ENCODE assay signal across 21 cellular contexts in the genomic region with DNA sequence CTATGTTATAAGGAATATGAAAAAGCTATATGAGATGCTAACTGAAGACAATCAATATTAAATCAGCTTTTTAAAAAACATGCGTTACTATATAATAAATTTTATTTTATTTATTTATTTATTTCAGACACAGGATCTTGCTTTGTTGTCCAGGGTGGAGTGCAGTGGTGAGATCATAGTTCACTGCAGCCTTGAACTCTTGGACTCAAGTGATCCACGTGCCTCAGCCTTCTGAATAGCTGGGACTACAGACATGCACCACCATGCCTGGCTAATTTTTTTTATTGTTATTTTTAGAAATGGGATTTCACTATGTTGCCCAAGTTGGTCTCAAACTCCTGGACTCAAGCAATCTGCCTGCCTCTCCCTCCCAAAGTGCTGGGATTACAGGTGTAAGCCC.
"Had no signal": no experiment of that assay in that cellular context is flagged by ENCODE, and none has a peak within 500 bp of the region (broad histone marks: within the 10 kb centered on the region; RNA-seq: fewer than 3 reads in every experiment).

No MANE protein-coding gene starts in this region.

- H3K27me3 Mint-ChIP-seq: natural killer cell treated with Interleukin-12 subunit alpha and Interleukin-12 subunit beta and Interleukin-15 and Interleukin-18, amount 100 ng/mL, for 72 hours; type B pancreatic cell had no signal

- H3K36me3 ChIP-seq: left lung, lower lobe of right lung, uterus had no signal

- H3K27ac ChIP-seq: hepatocyte, left lung, lower lobe of right lung, parathyroid adenoma, right atrium auricular region, skin epidermis, spleen, tibial nerve, uterus had no signal

- H3K9ac ChIP-seq: parathyroid adenoma had no signal

- H3K4me3 Mint-ChIP-seq: naive thymus-derived CD4-positive, alpha-beta T cell; natural killer cell treated with Interleukin-12 subunit alpha and Interleukin-12 subunit beta and Interleukin-15 and Interleukin-18, amount 100 ng/mL, for 72 hours; stimulated activated effector memory CD8-positive, alpha-beta T cell treated with anti-CD3 and anti-CD28 coated beads, Interleukin-12 subunit alpha, Interleukin-12 subunit beta, amount 100 ng/mL, for 72 hours; stimulated activated naive CD8-positive, alpha-beta T cell treated with anti-CD3 and anti-CD28 coated beads, Interleukin-15, Interleukin-2, amounts not matched to agents 100 ng/mL and 50 ng/mL, for 24 hours; type B pancreatic cell had no signal

- H3K4me1 ChIP-seq: parathyroid adenoma, uterus had no signal

- H3K4me3 ChIP-seq: heart right ventricle, hepatocyte, left lung, lower lobe of right lung, right atrium auricular region, skin epidermis, spleen, tibial nerve, uterus had no signal

- ATAC-seq: heart right ventricle; left lung; lower lobe of right lung; naive thymus-derived CD4-positive, alpha-beta T cell; natural killer cell treated with Interleukin-12 subunit alpha and Interleukin-12 subunit beta and Interleukin-15 and Interleukin-18, amount 100 ng/mL, for 72 hours; sciatic nerve; stimulated activated effector memory CD8-positive, alpha-beta T cell treated with anti-CD3 and anti-CD28 coated beads, Interleukin-12 subunit alpha, Interleukin-12 subunit beta, amount 100 ng/mL, for 72 hours had no signal

- H3K27me3 ChIP-seq: heart right ventricle, hepatocyte, left lung, right atrium auricular region, spleen, tibial nerve, uterus had no signal

- H3K9me3 ChIP-seq: heart right ventricle, left lung, lower lobe of right lung, right atrium auricular region, spleen, tibial nerve, uterus had no signal

- H3K27ac Mint-ChIP-seq: naive thymus-derived CD4-positive, alpha-beta T cell; natural killer cell treated with Interleukin-12 subunit alpha and Interleukin-12 subunit beta and Interleukin-15 and Interleukin-18, amount 100 ng/mL, for 72 hours; stimulated activated effector memory CD8-positive, alpha-beta T cell treated with anti-CD3 and anti-CD28 coated beads, Interleukin-12 subunit alpha, Interleukin-12 subunit beta, amount 100 ng/mL, for 72 hours; stimulated activated naive CD8-positive, alpha-beta T cell treated with anti-CD3 and anti-CD28 coated beads, Interleukin-15, Interleukin-2, amounts not matched to agents 100 ng/mL and 50 ng/mL, for 24 hours; type B pancreatic cell had no signal

- H3K9me3 Mint-ChIP-seq: naive thymus-derived CD4-positive, alpha-beta T cell; natural killer cell treated with Interleukin-12 subunit alpha and Interleukin-12 subunit beta and Interleukin-15 and Interleukin-18, amount 100 ng/mL, for 72 hours; stimulated activated effector memory CD8-positive, alpha-beta T cell treated with anti-CD3 and anti-CD28 coated beads, Interleukin-12 subunit alpha, Interleukin-12 subunit beta, amount 100 ng/mL, for 72 hours; stimulated activated naive CD8-positive, alpha-beta T cell treated with anti-CD3 and anti-CD28 coated beads, Interleukin-15, Interleukin-2, amounts not matched to agents 100 ng/mL and 50 ng/mL, for 24 hours had no signal

- DNase-seq: heart right ventricle; islet precursor cell; left lung; lower lobe of right lung; mammary epithelial cell; mesenchymal stem cell; naive thymus-derived CD4-positive, alpha-beta T cell; spleen; stimulated activated CD4-positive, alpha-beta T cell treated with anti-CD3 and anti-CD28 coated beads, Interleukin-4, amount 100 ng/mL, for 24 hours; stimulated activated naive CD4-positive, alpha-beta T cell; uterus had no signal

- H3K36me3 Mint-ChIP-seq: natural killer cell treated with Interleukin-12 subunit alpha and Interleukin-12 subunit beta and Interleukin-15 and Interleukin-18, amount 100 ng/mL, for 72 hours; stimulated activated effector memory CD8-positive, alpha-beta T cell treated with anti-CD3 and anti-CD28 coated beads, Interleukin-12 subunit alpha, Interleukin-12 subunit beta, amount 100 ng/mL, for 72 hours had no signal
